Comparison of ENCODE assay signal across 25 cellular contexts in the genomic region with DNA sequence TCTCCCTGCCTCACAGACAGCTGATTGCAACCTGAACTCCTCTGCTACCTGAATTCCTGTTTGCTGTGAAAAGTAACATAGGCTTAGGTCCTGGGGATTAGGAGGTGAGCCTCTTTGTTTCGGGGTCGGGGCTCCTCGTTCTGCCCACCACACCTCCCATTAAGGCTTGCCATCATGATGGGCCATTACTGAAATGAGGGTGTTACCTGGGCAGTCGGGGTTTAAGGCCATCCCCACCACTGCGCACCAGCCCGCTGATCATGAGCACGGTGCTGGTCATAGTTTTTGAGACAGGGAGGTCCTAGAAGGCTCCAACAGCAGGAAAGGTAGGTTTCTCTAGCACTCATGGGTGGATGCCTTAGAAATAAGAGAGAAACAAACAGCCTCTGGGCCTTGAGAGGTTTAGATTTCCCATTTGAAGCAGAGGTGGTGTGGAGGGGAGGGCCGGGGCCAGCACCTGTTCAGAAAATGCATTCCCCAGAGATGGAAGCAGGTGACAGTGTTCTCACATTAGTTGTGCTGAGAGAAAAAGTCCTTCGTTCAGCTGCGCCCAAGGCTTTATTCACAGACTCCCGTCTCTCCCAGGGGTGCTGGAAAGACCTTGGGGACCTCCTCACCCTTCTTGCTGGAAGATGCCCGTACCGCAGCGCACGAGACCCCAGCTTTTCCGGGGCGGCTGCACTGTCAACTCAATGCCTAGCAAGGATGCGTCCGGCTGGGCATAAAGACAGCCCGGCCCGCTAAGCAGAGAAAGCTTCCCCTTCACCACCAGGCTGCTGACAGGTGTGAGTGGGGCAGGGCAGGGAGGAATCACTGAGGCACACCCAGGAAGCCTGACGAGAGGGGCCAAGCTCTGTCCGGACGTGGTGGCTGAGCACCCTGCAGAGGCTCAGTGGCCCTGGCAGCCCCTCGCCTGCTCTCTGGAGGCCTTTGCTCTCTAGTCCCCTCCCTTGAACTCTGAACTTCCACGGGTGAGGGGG.
DNase-seq lines count a peak whose midpoint lies in the region; ATAC-seq, FAIRE-seq and TF ChIP-seq lines count a peak whose summit lies in the region.
"Had no signal": no experiment of that assay in that cellular context is flagged by ENCODE, and none has a peak within 500 bp of the region (broad histone marks: within the 10 kb centered on the region; RNA-seq: fewer than 3 reads in every experiment).

No MANE protein-coding gene starts in this region.

- intact Hi-C loops in kidney (cut with DNase I) = no loop called here
- intact Hi-C loops in CD14-positive monocyte (cut with micrococcal nuclease) = no loop called here

- H3K4me1 ChIP-seq in kidney (ENCODE audit: control insufficient read depth in 1 of 2, insufficient read depth in 1 of 2, low read depth in 1 of 2, low read length in 2 of 2) = no peaks in the 10 kb centered on the region
- H3K4me1 ChIP-seq: HAP-1 had no signal

- H3K4me1 Mint-ChIP-seq in stimulated activated memory B cell treated with anti-CD40 and anti-IgM and Interleukin-4, amounts not matched to agents 10 μg/mL and 1 μg/mL and 100 μg/mL, for 72 hours = peaks cover 26% of the 10 kb centered on the region
- H3K4me1 Mint-ChIP-seq in CD14-positive monocyte = peaks cover 12% of the 10 kb centered on the region
- H3K4me1 Mint-ChIP-seq: T-helper 17 cell had no signal

- ATAC-seq in stimulated activated memory B cell treated with anti-CD40 and anti-IgM and Interleukin-4, amounts not matched to agents 10 μg/mL and 1 μg/mL and 100 μg/mL, for 72 hours = peak; percentile 83
- ATAC-seq: T-helper 17 cell had no signal

- no peak overlapping the region for H3K4me3 ChIP-seq in kidney (ENCODE audit: low read length in 2 of 2)
- H3K4me3 ChIP-seq: esophagus squamous epithelium, HAP-1, right lobe of liver, SJSA1 had no signal

- H3K9me3 Mint-ChIP-seq in stimulated activated memory B cell treated with anti-CD40 and anti-IgM and Interleukin-4, amounts not matched to agents 10 μg/mL and 1 μg/mL and 100 μg/mL, for 72 hours = no peaks in the 10 kb centered on the region
- no peaks in the 10 kb centered on the region for H3K9me3 Mint-ChIP-seq in CD14-positive monocyte
- H3K9me3 Mint-ChIP-seq: activated CD4-positive, alpha-beta memory T cell treated with anti-CD3 and anti-CD28 coated beads for 36 hours; activated naive CD4-positive, alpha-beta T cell treated with anti-CD3 and anti-CD28 coated beads for 36 hours; activated T-cell treated with anti-CD3 and anti-CD28 coated beads, Interleukin-2, amount 50 U/mL, for 24 hours; stimulated activated naive CD8-positive, alpha-beta T cell treated with anti-CD3 and anti-CD28 coated beads, Interleukin-15, Interleukin-2, amounts not matched to agents 100 ng/mL and 50 ng/mL, for 24 hours had no signal

- no peaks in the 10 kb centered on the region for H3K9me3 ChIP-seq in kidney (ENCODE audit: control insufficient read depth in 1 of 2, low read length in 2 of 2)
- H3K9me3 ChIP-seq: esophagus squamous epithelium, HAP-1, right lobe of liver, SJSA1 had no signal

- TF ChIP-seq CTCF in kidney (IDR thresholded peaks at IDR 0.05; ENCODE audit: borderline replicate concordance, extremely low read depth, insufficient read depth) = no peak
- no peak for TF ChIP-seq CTCF in CD14-positive monocyte (IDR thresholded peaks at IDR 0.05)

- peak overlapping the region; percentile 66 for H3K27ac Mint-ChIP-seq in stimulated activated memory B cell treated with anti-CD40 and anti-IgM and Interleukin-4, amounts not matched to agents 10 μg/mL and 1 μg/mL and 100 μg/mL, for 72 hours
- no peak overlapping the region for H3K27ac Mint-ChIP-seq in CD14-positive monocyte
- H3K27ac Mint-ChIP-seq: activated CD4-positive, alpha-beta memory T cell treated with anti-CD3 and anti-CD28 coated beads for 36 hours; activated naive CD4-positive, alpha-beta T cell treated with anti-CD3 and anti-CD28 coated beads for 36 hours; activated T-cell treated with anti-CD3 and anti-CD28 coated beads, Interleukin-2, amount 50 U/mL, for 24 hours; stimulated activated naive CD8-positive, alpha-beta T cell treated with anti-CD3 and anti-CD28 coated beads, Interleukin-15, Interleukin-2, amounts not matched to agents 100 ng/mL and 50 ng/mL, for 24 hours; T-helper 17 cell had no signal

- H3K36me3 Mint-ChIP-seq in stimulated activated memory B cell treated with anti-CD40 and anti-IgM and Interleukin-4, amounts not matched to agents 10 μg/mL and 1 μg/mL and 100 μg/mL, for 72 hours = no peaks in the 10 kb centered on the region
- H3K36me3 Mint-ChIP-seq in CD14-positive monocyte = no peaks in the 10 kb centered on the region
- H3K36me3 Mint-ChIP-seq: activated CD4-positive, alpha-beta memory T cell treated with anti-CD3 and anti-CD28 coated beads for 36 hours had no signal

- H3K9ac ChIP-seq in kidney (ENCODE audit: low read length in 2 of 2) = no peak overlapping the region

- H3K4me3 Mint-ChIP-seq in stimulated activated memory B cell treated with anti-CD40 and anti-IgM and Interleukin-4, amounts not matched to agents 10 μg/mL and 1 μg/mL and 100 μg/mL, for 72 hours = no peak overlapping the region
- H3K4me3 Mint-ChIP-seq in CD14-positive monocyte = no peak overlapping the region
- H3K4me3 Mint-ChIP-seq: activated CD4-positive, alpha-beta memory T cell treated with anti-CD3 and anti-CD28 coated beads for 36 hours; activated naive CD4-positive, alpha-beta T cell treated with anti-CD3 and anti-CD28 coated beads for 36 hours; activated T-cell treated with anti-CD3 and anti-CD28 coated beads, Interleukin-2, amount 50 U/mL, for 24 hours; stimulated activated naive CD8-positive, alpha-beta T cell treated with anti-CD3 and anti-CD28 coated beads, Interleukin-15, Interleukin-2, amounts not matched to agents 100 ng/mL and 50 ng/mL, for 24 hours; T-helper 17 cell had no signal

- no peak overlapping the region for H3K27ac ChIP-seq in kidney (ENCODE audit: low read depth in 2 of 2, low read length in 2 of 2)
- H3K27ac ChIP-seq: 22Rv1, esophagus squamous epithelium, right lobe of liver, SJSA1 had no signal

- no peaks in the 10 kb centered on the region for H3K27me3 Mint-ChIP-seq in stimulated activated memory B cell treated with anti-CD40 and anti-IgM and Interleukin-4, amounts not matched to agents 10 μg/mL and 1 μg/mL and 100 μg/mL, for 72 hours
- H3K27me3 Mint-ChIP-seq in CD14-positive monocyte (ENCODE audit: low read depth in 3 of 3) = peaks cover 2 to 7% (median 5%) of the 10 kb centered on the region in 3 donors
- H3K27me3 Mint-ChIP-seq: activated T-cell treated with anti-CD3 and anti-CD28 coated beads, Interleukin-2, amount 50 U/mL, for 24 hours had no signal

- no peaks in the 10 kb centered on the region for H3K36me3 ChIP-seq in kidney (ENCODE audit: control insufficient read depth in 1 of 2, insufficient read depth in 2 of 2, low read length in 2 of 2)
- H3K36me3 ChIP-seq: esophagus squamous epithelium, HAP-1, right lobe of liver, SJSA1 had no signal

- DNase-seq in NCI-H1417 (lab: John Stamatoyannopoulos, UW) (peak in 2 of 3 experiments; percentile 46 to 67), NCI-H1417 treated with DMSO at 0.1 percent for 48 hours (lab: John Stamatoyannopoulos, UW) (no peak), NCI-H345 (lab: John Stamatoyannopoulos, UW) (peak; percentile 61), kidney (peak; percentile 39), activated gamma-delta T cell treated with Interleukin-2 at 50 U/mL for 16 hours (no peak), anterior cingulate cortex (lab: John Stamatoyannopoulos, UW) (no peak), CD14-positive monocyte (ENCODE audit: low spot score) (no peak)
- DNase-seq: activated CD4-positive, alpha-beta memory T cell treated with anti-CD3 and anti-CD28 coated beads for 36 hours; activated naive CD4-positive, alpha-beta T cell treated with anti-CD3 and anti-CD28 coated beads for 36 hours; activated T-cell treated with anti-CD3 and anti-CD28 coated beads, Interleukin-2, amount 50 U/mL, for 24 hours; AML-193; Calu3; cerebellar nuclear complex; effector CD8-positive, alpha-beta T cell; esophagus squamous epithelium; NCI-H524 treated with DMSO at 0.1 percent for 48 hours; nucleus accumbens; T-helper 17 cell; trophoblast cell had no signal

- FAIRE-seq in kidney (lab: Jason Lieb, UNC) = no peak

Comparison
In these comparisons a context has a peak if more than half of its experiments do, and no peak if none do; other contexts are left out.
1. DNase-seq: peak in NCI-H1417 (2 of 3), NCI-H345 (single experiment) and kidney (single experiment); none in NCI-H1417 treated with DMSO at 0.1 percent for 48 hours (single experiment), activated gamma-delta T cell treated with Interleukin-2 at 50 U/mL for 16 hours (single experiment), anterior cingulate cortex (0 of 58) and CD14-positive monocyte (single experiment).